ENCODE assay signal across 20 cellular contexts in the genomic region with DNA sequence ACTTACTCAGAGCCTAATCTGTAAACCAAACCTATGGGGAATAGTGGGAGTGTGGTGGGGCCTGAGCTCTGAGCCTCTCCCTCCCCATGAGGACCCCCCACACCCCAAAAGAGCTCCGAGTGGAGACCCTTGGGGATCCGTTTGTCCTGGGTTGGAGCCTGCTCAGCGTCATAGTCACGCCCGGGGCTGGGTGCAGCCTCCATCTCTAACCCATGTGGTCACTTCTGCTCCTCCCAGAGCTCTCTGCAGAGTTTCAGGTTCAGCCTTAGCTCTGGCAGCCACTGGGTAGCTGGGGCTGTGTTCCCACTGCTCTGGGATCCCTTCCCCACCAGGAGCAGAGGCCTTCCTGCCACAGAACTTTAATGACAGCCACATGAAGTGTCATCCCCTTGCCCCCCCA. TPM values are rescaled to one million over a fixed set of nuclear protein-coding genes. Genes with fewer than 3 reads are reported as not detected.
DNase-seq lines count a peak whose midpoint lies in the region; ATAC-seq, FAIRE-seq and TF ChIP-seq lines count a peak whose summit lies in the region.
"Had no signal": no experiment of that assay in that cellular context is flagged by ENCODE, and none has a peak within 500 bp of the region (broad histone marks: within the 10 kb centered on the region; RNA-seq: fewer than 3 reads in every experiment).

No MANE protein-coding gene starts in this region.

- BruUV-seq in GM12878 (replicated peaks; lab: Mats Ljungman, UMichigan): no TSS peak

- DNase-seq in activated T-cell treated with anti-CD3 and anti-CD28 coated beads, Interleukin-2, amount 50 U/mL, for 24 hours: no peak
- DNase-seq in activated T-cell treated with anti-CD3 and anti-CD28 coated beads, Interleukin-2, amount 50 U/mL, for 4 hours: no peak
- DNase-seq in GM12878 (ENCODE audit: low read depth, low spot score) (no peak), left ventricle myocardium inferior (no peak), MV-4-11 (lab: John Stamatoyannopoulos, UW) (no peak), AG08395 (ENCODE audit: low spot score) (no peak)
- no peak for DNase-seq in stimulated activated naive B cell treated with anti-CD40 and anti-IgM and Interleukin-4, amounts not matched to agents 10 μg/mL and 1 μg/mL and 100 μg/mL, for 72 hours
- DNase-seq: ACHN; activated CD4-positive, alpha-beta T cell treated with anti-CD3 and anti-CD28 coated beads for 1 hour; activated effector memory CD4-positive, alpha-beta T cell treated with Interleukin-2 at 50 U/mL for 16 hours; central memory CD4-positive, alpha-beta T cell; effector CD4-positive, alpha-beta T cell; esophagus squamous epithelium; NCI-H1417 treated with DMSO at 0.1 percent for 48 hours; NCI-H524 had no signal

- ATAC-seq in activated T-cell treated with anti-CD3 and anti-CD28 coated beads, Interleukin-2, amount 50 U/mL, for 4 hours: no peak
- ATAC-seq in GM12878 (0 out of 3 replicates have a peak, but pooled peaks have one; percentile 7), HG03097 (IDR thresholded peaks at IDR 0.05; ENCODE audit: low FRiP score, unreplicated experiment) (no peak)
- ATAC-seq in stimulated activated naive B cell treated with anti-CD40 and anti-IgM and Interleukin-4, amounts not matched to agents 10 μg/mL and 1 μg/mL and 100 μg/mL, for 72 hours (replicated peaks): no peak

- intact Hi-C loops in GM12878 (cut with micrococcal nuclease; ENCODE audit: unreplicated experiment) (no loop called here), left ventricle myocardium inferior (cut with micrococcal nuclease) (no loop called here)

- no peaks in the 10 kb centered on the region for H3K27me3 Mint-ChIP-seq in activated T-cell treated with anti-CD3 and anti-CD28 coated beads, Interleukin-2, amount 50 U/mL, for 24 hours
- H3K27me3 Mint-ChIP-seq in activated T-cell treated with anti-CD3 and anti-CD28 coated beads, Interleukin-2, amount 50 U/mL, for 4 hours (ENCODE audit: low read depth): no peaks in the 10 kb centered on the region
- no peaks in the 10 kb centered on the region for H3K27me3 Mint-ChIP-seq in stimulated activated naive B cell treated with anti-CD40 and anti-IgM and Interleukin-4, amounts not matched to agents 10 μg/mL and 1 μg/mL and 100 μg/mL, for 72 hours

- no peaks in the 10 kb centered on the region for H3K27me3 ChIP-seq in GM12878 (replicated peaks in 1 of 2; ENCODE audit: control insufficient read depth in 2 of 2, insufficient read depth in 2 of 2, low read length in 1 of 2)
- no peaks in the 10 kb centered on the region for H3K27me3 ChIP-seq in left ventricle myocardium inferior (ENCODE audit: low read depth)
- H3K27me3 ChIP-seq: esophagus squamous epithelium, vagina had no signal

- no peak overlapping the region for H3K4me3 Mint-ChIP-seq in activated T-cell treated with anti-CD3 and anti-CD28 coated beads, Interleukin-2, amount 50 U/mL, for 24 hours
- H3K4me3 Mint-ChIP-seq in activated T-cell treated with anti-CD3 and anti-CD28 coated beads, Interleukin-2, amount 50 U/mL, for 4 hours: no peak overlapping the region
- H3K4me3 Mint-ChIP-seq in stimulated activated naive B cell treated with anti-CD40 and anti-IgM and Interleukin-4, amounts not matched to agents 10 μg/mL and 1 μg/mL and 100 μg/mL, for 72 hours: no peak overlapping the region

- no peaks in the 10 kb centered on the region for H3K4me1 ChIP-seq in GM12878 (ENCODE audit: control insufficient read depth, insufficient read depth, low read length)
- peaks cover 15% of the 10 kb centered on the region for H3K4me1 ChIP-seq in left ventricle myocardium inferior
- H3K4me1 ChIP-seq: esophagus squamous epithelium, vagina had no signal

- no peaks in the 10 kb centered on the region for H3K9me3 Mint-ChIP-seq in activated T-cell treated with anti-CD3 and anti-CD28 coated beads, Interleukin-2, amount 50 U/mL, for 24 hours
- no peaks in the 10 kb centered on the region for H3K9me3 Mint-ChIP-seq in activated T-cell treated with anti-CD3 and anti-CD28 coated beads, Interleukin-2, amount 50 U/mL, for 4 hours
- no peaks in the 10 kb centered on the region for H3K9me3 Mint-ChIP-seq in stimulated activated naive B cell treated with anti-CD40 and anti-IgM and Interleukin-4, amounts not matched to agents 10 μg/mL and 1 μg/mL and 100 μg/mL, for 72 hours

- H3K4me2 ChIP-seq in GM12878 (ENCODE audit: control insufficient read depth, insufficient read depth): no peak overlapping the region

- H3K9me3 ChIP-seq in GM12878 (replicated peaks; ENCODE audit: control insufficient read depth, insufficient read depth, low read length): no peaks in the 10 kb centered on the region
- no peaks in the 10 kb centered on the region for H3K9me3 ChIP-seq in left ventricle myocardium inferior (replicated peaks)
- H3K9me3 ChIP-seq: esophagus squamous epithelium, vagina had no signal

- H3K4me1 Mint-ChIP-seq in activated T-cell treated with anti-CD3 and anti-CD28 coated beads, Interleukin-2, amount 50 U/mL, for 24 hours (ENCODE audit: low read depth): peaks cover 12% of the 10 kb centered on the region
- peaks cover 2% of the 10 kb centered on the region for H3K4me1 Mint-ChIP-seq in activated T-cell treated with anti-CD3 and anti-CD28 coated beads, Interleukin-2, amount 50 U/mL, for 4 hours (ENCODE audit: low read depth)
- peaks cover 0 to 4% of the 10 kb centered on the region in 2 donors for H3K4me1 Mint-ChIP-seq in stimulated activated naive B cell treated with anti-CD40 and anti-IgM and Interleukin-4, amounts not matched to agents 10 μg/mL and 1 μg/mL and 100 μg/mL, for 72 hours

- POLR2A ChIA-PET in GM12878 (lab: Charles Lee): no interaction called here

- H3K36me3 Mint-ChIP-seq in activated T-cell treated with anti-CD3 and anti-CD28 coated beads, Interleukin-2, amount 50 U/mL, for 24 hours (ENCODE audit: low read depth): peaks cover 96% of the 10 kb centered on the region
- H3K36me3 Mint-ChIP-seq in activated T-cell treated with anti-CD3 and anti-CD28 coated beads, Interleukin-2, amount 50 U/mL, for 4 hours (ENCODE audit: insufficient read depth): peaks cover 54% of the 10 kb centered on the region
- H3K36me3 Mint-ChIP-seq in stimulated activated naive B cell treated with anti-CD40 and anti-IgM and Interleukin-4, amounts not matched to agents 10 μg/mL and 1 μg/mL and 100 μg/mL, for 72 hours: peaks cover 66 to 82% of the 10 kb centered on the region in 2 donors

- TF ChIP-seq POLR2A in GM12878 (IDR thresholded peaks at IDR 0.05; ENCODE audit: low read depth, low read length): no peak

- CTCF ChIA-PET in GM12878 (lab: Yijun Ruan, JAX): no interaction called here

- peaks cover 28 to 42% of the 10 kb centered on the region in 2 experiments for H3K36me3 ChIP-seq in GM12878 (ENCODE audit: control insufficient read depth in 2 of 2, insufficient read depth in 2 of 2, low read length in 1 of 2)
- peaks cover 98% of the 10 kb centered on the region for H3K36me3 ChIP-seq in left ventricle myocardium inferior

- no peak overlapping the region for H3K9ac ChIP-seq in GM12878 (ENCODE audit: control insufficient read depth, insufficient read depth, low read length)

- WGBS in GM12878 (ENCODE audit: insufficient coverage, insufficient replicate concordance, low lambda C conversion rate, missing lambda C conversion rate): 54% methylated on average over 5 of the region's 5 CpGs

- SMC1A ChIA-PET in GM12878 (lab: Charles Lee; ENCODE audit: uncharacterized antibody, unreplicated experiment): no interaction called here

- RAD21 ChIA-PET in GM12878 (lab: Charles Lee; ENCODE audit: unreplicated experiment): no interaction called here

- no peak overlapping the region for H2AFZ ChIP-seq in GM12878 (ENCODE audit: control insufficient read depth, low read depth, low read length)

- in situ Hi-C loops in GM12878 (cut with MboI): no loop called here

- no peak for TF ChIP-seq EP300 in GM12878 (IDR thresholded peaks at IDR 0.05; ENCODE audit: borderline replicate concordance in 1 of 2, control insufficient read depth in 1 of 2, low read depth in 2 of 2, low read length in 2 of 2)

- no peaks in the 10 kb centered on the region for H3K79me2 ChIP-seq in GM12878 (ENCODE audit: control insufficient read depth, insufficient read depth, low read length)

- H3K27ac ChIP-seq in GM12878 (ENCODE audit: control insufficient read depth, insufficient read depth) (no peak overlapping the region), left ventricle myocardium inferior (replicated peaks) (peak overlapping the region; percentile 27)
- H3K27ac ChIP-seq: C4-2B, esophagus squamous epithelium, vagina had no signal

- peak overlapping the region; percentile 57 for H3K27ac Mint-ChIP-seq in activated T-cell treated with anti-CD3 and anti-CD28 coated beads, Interleukin-2, amount 50 U/mL, for 24 hours
- H3K27ac Mint-ChIP-seq in stimulated activated naive B cell treated with anti-CD40 and anti-IgM and Interleukin-4, amounts not matched to agents 10 μg/mL and 1 μg/mL and 100 μg/mL, for 72 hours: peak overlapping the region; percentile 56

- TF ChIP-seq CTCF in GM12878 (IDR thresholded peaks at IDR 0.05 in 2 of 3, conservative IDR thresholded peaks at IDR 0.05 in 1 of 3; ENCODE audit: control insufficient read depth in 2 of 3, extremely low read depth in 1 of 3, insufficient read depth in 1 of 3, low read depth in 3 of 3, low read length in 3 of 3): no peak
- TF ChIP-seq CTCF in left ventricle myocardium inferior (IDR thresholded peaks at IDR 0.05; ENCODE audit: borderline replicate concordance): no peak

- H3K4me3 ChIP-seq in GM12878: no peak overlapping the region
- no peak overlapping the region for H3K4me3 ChIP-seq in left ventricle myocardium inferior
- H3K4me3 ChIP-seq: esophagus squamous epithelium, lung, vagina had no signal

- no peak for FAIRE-seq in GM12878 (lab: Jason Lieb, UNC)
- FAIRE-seq: GM18507 had no signal

- H4K20me1 ChIP-seq in GM12878 (ENCODE audit: control insufficient read depth, insufficient read depth): no peaks in the 10 kb centered on the region; the same call in 1 of the 2 replicates

- TF ChIP-seq RAD21 in GM12878 (IDR thresholded peaks at IDR 0.05; ENCODE audit: insufficient read depth, low read depth, low read length): no peak

RNA-seq across cellular contexts. Expression of gene PFKFB3, which starts 25.9 kb away (rescaled TPM):
- total RNA-seq in activated T-cell treated with anti-CD3 and anti-CD28 coated beads, Interleukin-2, amount 50 U/mL, for 4 hours: 10 to 100 TPM; 60.5 to 77.0 (median 68.8) TPM
- total RNA-seq in GM12878 (2013; cell fraction: nucleolus; rRNA removed): 217 and 258 TPM in 2 replicates
- total RNA-seq in GM12878 (2014; rRNA removed) (13.0 and 14.7 TPM in 2 replicates), GM12878 (2014; rRNA removed; fragmentation: Illumina TruSeq; extraction: Trizol) (7.9 and 8.1 TPM in 2 replicates), GM12878 (2021) (23.5 and 26.8 TPM in 2 replicates), left ventricle myocardium inferior (14.1 TPM)
- 6.9 TPM for polyA plus RNA-seq in GM12878 (2011; ENCODE audit: low read depth)
- polyA plus RNA-seq in GM12878 (2011; rRNA removed) (21.8 and 46.7 TPM in 2 replicates), GM12878 (2014; fragmentation: Illumina TruSeq; extraction: Trizol) (10.2 and 14.2 TPM in 2 replicates), GM12878 (2014; fragmentation: Nextera tagmentation; extraction: Ambion mirVana) (1 to 10 TPM; 1.6 to 2.6 TPM), GM12878 (2014; rRNA removed) (13.3 and 14.6 TPM in 2 replicates), GM12878 (2016; fragmentation: Nextera tagmentation; extraction: Ambion mirVana) (10 to 100 TPM; 18.8 to 19.4 TPM)
- polyA plus RNA-seq in GM12878 (2011; cell fraction: cytosol; rRNA removed): 38.7 and 47.0 TPM in 2 replicates
- 115 and 127 TPM in 2 replicates for polyA plus RNA-seq in GM12878 (2011; cell fraction: nucleus; rRNA removed)
- 14.6 and 20.5 TPM in 2 replicates for polyA plus RNA-seq in GM12878 (2012)
- 48.5 and 62.2 TPM in 2 replicates for polyA minus RNA-seq in GM12878 (2011; rRNA and poly(A)+ RNA removed)
- 12.2 and 18.8 TPM in 2 replicates for polyA minus RNA-seq in GM12878 (2011; cell fraction: cytosol; rRNA and poly(A)+ RNA removed)
- 57.4 and 65.9 TPM in 2 replicates for polyA minus RNA-seq in GM12878 (2011; cell fraction: nucleus; rRNA and poly(A)+ RNA removed)
